In the genomic region with DNA sequence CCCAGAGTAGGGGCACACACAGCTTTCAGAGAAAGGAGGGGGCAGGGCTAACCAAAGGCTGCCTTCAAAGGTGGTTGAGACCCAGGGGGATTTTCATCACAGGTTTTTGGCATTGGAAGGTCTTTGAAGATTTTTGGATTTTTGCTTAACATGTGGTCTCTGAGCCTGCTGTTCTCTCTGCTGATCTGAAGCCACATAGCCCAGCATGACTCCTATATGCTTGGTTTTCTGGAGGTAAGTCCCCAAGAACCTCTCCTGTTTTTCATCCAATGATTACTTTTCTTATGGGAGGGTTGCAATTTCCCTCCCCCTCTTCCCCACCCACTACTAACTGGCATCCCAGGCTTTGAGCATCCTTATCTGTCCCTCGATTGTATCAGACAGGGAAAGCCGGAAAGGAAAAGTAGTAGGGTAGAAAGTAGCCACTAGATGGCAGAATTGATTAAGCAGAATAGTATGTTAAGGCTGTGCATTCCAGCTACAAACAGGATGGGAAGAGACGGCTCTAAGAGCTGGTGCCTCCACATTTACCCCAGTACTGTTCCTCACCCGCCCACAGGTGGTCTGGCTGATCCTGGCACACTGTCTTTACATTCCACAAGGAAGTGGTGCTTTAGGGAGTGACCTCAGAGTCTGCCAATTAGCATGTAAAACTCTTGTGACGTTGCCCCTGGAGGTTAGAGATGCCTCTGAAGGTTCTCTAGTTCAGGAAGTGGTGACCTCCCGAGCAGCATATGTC, we compare ENCODE assay signal across 8 cellular contexts.
DNase-seq lines count a peak whose midpoint lies in the region; ATAC-seq, FAIRE-seq and TF ChIP-seq lines count a peak whose summit lies in the region.

No MANE protein-coding gene starts in this region.

- DNase-seq in activated naive CD4-positive, alpha-beta T cell treated with anti-CD3 and anti-CD28 coated beads, Interleukin-2, amount 50 U/mL, for 16 hours = peak; percentile 10
- no peak for DNase-seq in activated naive CD4-positive, alpha-beta T cell (lab: John Stamatoyannopoulos, UW)
- DNase-seq in HTR-8/SVneo (ENCODE audit: insufficient read length, low spot score) = peak; percentile 30
- DNase-seq in NT2/D1 (ENCODE audit: low read depth, low spot score) = peak; percentile 63
- DNase-seq in immature natural killer cell = peak; percentile 20 to 35 (median 28)
- DNase-seq in stimulated activated naive CD8-positive, alpha-beta T cell treated with anti-CD3 and anti-CD28 coated beads, Interleukin-15, Interleukin-2, amounts not matched to agents 100 U/mL and 50 U/mL, for 24 hours = peak; percentile 6

- H3K27me3 Mint-ChIP-seq in brain (peaks cover 15% of the 10 kb centered on the region), immature natural killer cell (ENCODE audit: low read depth in 3 of 3) (peaks cover 0 to 3% (median 0%) of the 10 kb centered on the region in 3 donors)

- peak; percentile 85 to 88 for TF ChIP-seq CTCF in brain (conservative IDR thresholded peaks at IDR 0.05)

- H3K9me3 Mint-ChIP-seq in brain (no peaks in the 10 kb centered on the region), immature natural killer cell (no peaks in the 10 kb centered on the region)

- H3K4me1 ChIP-seq in NT2/D1 (ENCODE audit: insufficient read depth, insufficient read length) = no peaks in the 10 kb centered on the region

- H3K36me3 ChIP-seq in NT2/D1 (ENCODE audit: insufficient read depth, insufficient read length, low read length) = no peaks in the 10 kb centered on the region

- ATAC-seq in GM21737 (IDR thresholded peaks at IDR 0.05; ENCODE audit: unreplicated experiment) = peak; percentile 79
- ATAC-seq in stimulated activated naive CD8-positive, alpha-beta T cell treated with anti-CD3 and anti-CD28 coated beads, Interleukin-15, Interleukin-2, amounts not matched to agents 100 U/mL and 50 U/mL, for 24 hours = peak; percentile 61

- no peak for FAIRE-seq in HTR-8/SVneo (lab: Jason Lieb, UNC)

- H3K36me3 Mint-ChIP-seq in brain (no peaks in the 10 kb centered on the region), immature natural killer cell (no peaks in the 10 kb centered on the region)

- no peak overlapping the region for H3K4me3 ChIP-seq in NT2/D1 (ENCODE audit: insufficient read length, low read depth)

- H3K4me3 Mint-ChIP-seq in brain (peak overlapping the region in 2 of 5 experiments; percentile 2 to 21), immature natural killer cell (peak overlapping the region; percentile 53 to 82 (median 72))

- H3K4me1 Mint-ChIP-seq in brain (peaks cover 27% of the 10 kb centered on the region), immature natural killer cell (peaks cover 6 to 9% of the 10 kb centered on the region in 2 donors)

- H3K27ac Mint-ChIP-seq in brain (peak overlapping the region in 2 of 5 experiments; percentile 4 to 60), immature natural killer cell (peak overlapping the region in 1 of 6 donors; percentile 33)

- H3K9me3 ChIP-seq in NT2/D1 (ENCODE audit: insufficient read depth, low read length) = no peaks in the 10 kb centered on the region

- H3K9ac ChIP-seq in NT2/D1 (ENCODE audit: insufficient read length, low read depth) = no peak overlapping the region

- H3K27me3 ChIP-seq in NT2/D1 (ENCODE audit: insufficient read depth, insufficient read length) = no peaks in the 10 kb centered on the region

Comparison
In these comparisons a context has a peak if more than half of its experiments do, and no peak if none do; other contexts are left out.
1. DNase-seq: peak in activated naive CD4-positive, alpha-beta T cell treated with anti-CD3 and anti-CD28 coated beads, Interleukin-2, amount 50 U/mL, for 16 hours (single experiment), HTR-8/SVneo (single experiment), NT2/D1 (single experiment), immature natural killer cell (3 of 3) and stimulated activated naive CD8-positive, alpha-beta T cell treated with anti-CD3 and anti-CD28 coated beads, Interleukin-15, Interleukin-2, amounts not matched to agents 100 U/mL and 50 U/mL, for 24 hours (single experiment); none in activated naive CD4-positive, alpha-beta T cell (0 of 4).